ENCODE assay signal across 9 cellular contexts in genomic region chr1:98049370-98050115, GRCh38.
DNase-seq lines count a peak whose midpoint lies in the region; ATAC-seq and TF ChIP-seq lines count a peak whose summit lies in the region.
"Had no signal": no experiment of that assay in that cellular context is flagged by ENCODE, and none has a peak within 500 bp of the region (broad histone marks: within the 10 kb centered on the region; RNA-seq: fewer than 3 reads in every experiment).

No MANE protein-coding gene starts in this region.

- no peaks in the 10 kb centered on the region for H3K9me3 Mint-ChIP-seq in activated T-cell treated with anti-CD3 and anti-CD28 coated beads, Interleukin-2, amount 50 U/mL, for 72 hours

- no peaks in the 10 kb centered on the region for H3K36me3 ChIP-seq in tibial nerve

- no peak overlapping the region for H3K4me3 ChIP-seq in tibial nerve

- H3K27ac Mint-ChIP-seq in activated T-cell treated with anti-CD3 and anti-CD28 coated beads, Interleukin-2, amount 50 U/mL, for 72 hours: no peak overlapping the region

- TF ChIP-seq POLR2A in tibial nerve (IDR thresholded peaks at IDR 0.05): no peak

- H3K27me3 ChIP-seq in tibial nerve: peaks cover 0 to 63% of the 10 kb centered on the region in 2 donors

- H3K36me3 Mint-ChIP-seq in activated T-cell treated with anti-CD3 and anti-CD28 coated beads, Interleukin-2, amount 50 U/mL, for 72 hours (ENCODE audit: insufficient read depth in 2 of 2): peaks cover 0 to 8% of the 10 kb centered on the region in 2 donors

- no peak for TF ChIP-seq EP300 in tibial nerve (IDR thresholded peaks at IDR 0.05)

- H3K4me3 Mint-ChIP-seq in activated T-cell treated with anti-CD3 and anti-CD28 coated beads, Interleukin-2, amount 50 U/mL, for 72 hours: peak overlapping the region; percentile 69 to 79

- H3K27ac ChIP-seq in tibial nerve: no peak overlapping the region

- H3K9me3 ChIP-seq in tibial nerve: no peaks in the 10 kb centered on the region

- no peak for TF ChIP-seq CTCF in tibial nerve (IDR thresholded peaks at IDR 0.05)

- WGBS in tibial nerve, 2 donors: 9 to 14% methylated on average over 24 of the region's 24 CpGs

- peaks cover 82% of the 10 kb centered on the region for H3K27me3 Mint-ChIP-seq in activated T-cell treated with anti-CD3 and anti-CD28 coated beads, Interleukin-2, amount 50 U/mL, for 72 hours (ENCODE audit: low read depth)

- H3K4me1 Mint-ChIP-seq in activated T-cell treated with anti-CD3 and anti-CD28 coated beads, Interleukin-2, amount 50 U/mL, for 72 hours (ENCODE audit: low read depth): peaks cover 41% of the 10 kb centered on the region

- DNase-seq in stimulated activated CD4-positive, alpha-beta T cell treated with anti-CD3 and anti-CD28 coated beads, Interleukin-15, amount 100 ng/mL, for 24 hours: peak; percentile 14
- no peak for DNase-seq in stimulated activated CD4-positive, alpha-beta T cell treated with anti-CD3 and anti-CD28 coated beads, Interleukin-4, amount 100 ng/mL, for 24 hours
- DNase-seq in activated T-cell treated with anti-CD3 and anti-CD28 coated beads, Interleukin-2, amount 50 U/mL, for 72 hours: no peak
- DNase-seq in iris pigment epithelial cell (ENCODE audit: low read depth) (peak; percentile 51), RPMI8226 (no peak), tibial nerve (ENCODE audit: low spot score in 2 of 2) (no peak), OCI-M1 (lab: John Stamatoyannopoulos, UW) (no peak)
- DNase-seq: cortex of kidney had no signal

- ATAC-seq in activated T-cell treated with anti-CD3 and anti-CD28 coated beads, Interleukin-2, amount 50 U/mL, for 72 hours (replicated peaks in 1 of 2): no peak
- ATAC-seq in GM19035 (IDR thresholded peaks at IDR 0.05; ENCODE audit: unreplicated experiment): no peak

- H3K4me1 ChIP-seq in tibial nerve: peaks cover 0 to 54% (median 19%) of the 10 kb centered on the region in 4 donors

Comparison
In these comparisons a context has a peak if more than half of its experiments do, and no peak if none do; other contexts are left out.
1. DNase-seq: peak in stimulated activated CD4-positive, alpha-beta T cell treated with anti-CD3 and anti-CD28 coated beads, Interleukin-15, amount 100 ng/mL, for 24 hours (single experiment) and iris pigment epithelial cell (single experiment); none in stimulated activated CD4-positive, alpha-beta T cell treated with anti-CD3 and anti-CD28 coated beads, Interleukin-4, amount 100 ng/mL, for 24 hours (single experiment), activated T-cell treated with anti-CD3 and anti-CD28 coated beads, Interleukin-2, amount 50 U/mL, for 72 hours (0 of 2), RPMI8226 (single experiment), tibial nerve (0 of 2) and OCI-M1 (single experiment).